1 cellular context compared by ENCODE assay signal in the genomic region with DNA sequence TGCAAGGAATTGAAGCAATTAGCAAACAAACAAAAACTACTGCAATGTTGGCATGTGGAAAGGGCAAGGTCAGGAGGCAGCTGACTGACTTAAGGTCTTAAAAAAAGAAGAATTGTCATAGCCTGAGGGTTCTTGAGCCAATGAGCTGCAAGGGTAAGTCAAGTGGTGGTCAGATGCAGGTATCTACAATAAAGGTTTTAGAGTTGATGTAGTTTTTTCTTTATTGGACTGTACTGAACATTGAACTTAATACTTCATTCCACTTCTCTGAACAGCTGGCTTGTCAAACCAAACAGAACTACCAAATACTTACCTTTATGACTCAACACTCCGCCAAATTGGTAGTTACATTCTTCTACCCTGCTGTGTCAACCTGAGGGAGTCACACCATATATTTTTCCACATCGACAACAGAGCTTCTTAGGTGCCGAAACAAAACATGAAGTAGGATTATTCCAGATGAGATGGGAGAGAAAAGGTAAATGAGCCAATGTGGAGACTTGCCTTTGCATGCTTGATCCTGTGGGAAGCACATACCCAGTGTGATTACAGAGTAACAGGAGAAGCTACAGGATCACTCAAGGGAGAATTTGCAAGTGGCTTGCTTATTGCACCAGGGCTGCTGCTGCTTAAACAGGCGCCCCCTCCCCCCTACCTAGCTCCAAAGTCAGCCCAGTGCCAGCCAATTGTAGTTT.
TF ChIP-seq lines count a peak whose summit lies in the region.

No MANE protein-coding gene starts in this region.

TF ChIP-seq in IMR-90, 13 proteins besides CTCF, POLR2A, EP300 and RAD21:
- TF ChIP-seq MXI1 (IDR thresholded peaks at IDR 0.05; ENCODE audit: borderline replicate concordance, low read depth, low read length) (no peak), CEBPB (IDR thresholded peaks at IDR 0.05; ENCODE audit: low read depth, low read length) (no peak), SMC3 (IDR thresholded peaks at IDR 0.05; ENCODE audit: low read depth, low read length) (no peak), MAFK (IDR thresholded peaks at IDR 0.05; ENCODE audit: low read depth, low read length) (no peak)
TF ChIP-seq in IMR-90: peak in this region for 0.
